In the genomic region with DNA sequence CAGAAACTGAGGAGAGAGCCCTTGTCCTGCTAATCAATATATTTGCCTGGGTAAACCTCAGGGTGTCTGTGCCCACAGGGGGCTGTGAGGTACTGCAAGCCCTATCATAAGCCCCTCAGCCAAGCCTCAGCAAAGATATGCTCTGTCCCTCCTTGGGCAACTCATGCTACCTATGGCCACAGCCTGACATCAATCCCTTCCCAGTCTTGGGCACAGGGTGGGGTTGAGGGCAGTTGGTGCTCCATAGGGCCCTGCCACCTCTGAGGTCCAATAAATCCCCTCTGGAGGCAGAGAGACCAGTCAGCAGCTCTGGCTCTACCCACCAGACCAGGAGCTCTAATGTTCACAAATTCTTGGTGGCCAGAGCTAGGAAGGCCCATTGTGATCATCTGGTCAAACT, we compare ENCODE assay signal across 18 cellular contexts. TPM values are rescaled to one million over a fixed set of nuclear protein-coding genes. Genes with fewer than 3 reads are reported as not detected.
DNase-seq lines count a peak whose midpoint lies in the region; ATAC-seq and TF ChIP-seq lines count a peak whose summit lies in the region.
"Had no signal": no experiment of that assay in that cellular context is flagged by ENCODE, and none has a peak within 500 bp of the region (broad histone marks: within the 10 kb centered on the region; RNA-seq: fewer than 3 reads in every experiment).

No MANE protein-coding gene starts in this region.

- peaks cover 20% of the 10 kb centered on the region for H3K36me3 ChIP-seq in left ventricle myocardium inferior
- H3K36me3 ChIP-seq in lower lobe of right lung, result peaks cover 39% of the 10 kb centered on the region

- POLR2A ChIA-PET in MCF 10A (lab: Yijun Ruan, JAX), result no interaction called here

- intact Hi-C loops in right cardiac atrium (cut with DNase I), result no loop called here
- intact Hi-C loops in left ventricle myocardium inferior (cut with micrococcal nuclease), result no loop called here
- intact Hi-C loops in lower lobe of right lung (cut with DNase I), result no loop called here
- intact Hi-C loops in MCF 10A (cut with micrococcal nuclease), result no loop called here

- peaks cover 21% of the 10 kb centered on the region for H3K4me1 Mint-ChIP-seq in activated T-helper 17 cell treated with anti-CD3 and anti-CD28 coated beads, Interleukin-2, amount 50 U/mL, for 72 hours
- H3K4me1 Mint-ChIP-seq in MCF 10A (ENCODE audit: insufficient read depth, unreplicated experiment), result no peaks in the 10 kb centered on the region

- H3K27ac Mint-ChIP-seq in activated T-helper 17 cell treated with anti-CD3 and anti-CD28 coated beads, Interleukin-2, amount 50 U/mL, for 72 hours, result peak overlapping the region; percentile 41
- no peak overlapping the region for H3K27ac Mint-ChIP-seq in MCF 10A (ENCODE audit: low read depth, unreplicated experiment)

- no TSS peak for BruUV-seq in MCF 10A (replicated peaks; lab: Mats Ljungman, UMichigan)

- H3K4me1 ChIP-seq in right cardiac atrium (ENCODE audit: control insufficient read depth, insufficient read depth, low read length) (peaks cover 10% of the 10 kb centered on the region), left ventricle myocardium inferior (peaks cover 34% of the 10 kb centered on the region), lower lobe of right lung (peaks cover 35% of the 10 kb centered on the region)

- no peaks in the 10 kb centered on the region for H3K9me3 Mint-ChIP-seq in activated T-helper 17 cell treated with anti-CD3 and anti-CD28 coated beads, Interleukin-2, amount 50 U/mL, for 72 hours
- no peaks in the 10 kb centered on the region for H3K9me3 Mint-ChIP-seq in MCF 10A (ENCODE audit: unreplicated experiment)

- CTCF ChIA-PET in MCF 10A (lab: Yijun Ruan, JAX), result interaction anchor here (0.6 to 1.8 kb wide), 5 partner anchors 15 to 587 kb away, joined by 3 to 5 read pairs (median 4); no protein-coding TSS in a partner anchor

- H3K4me3 ChIP-seq in right cardiac atrium (ENCODE audit: low read length), result no peak overlapping the region
- H3K4me3 ChIP-seq in left ventricle myocardium inferior, result no peak overlapping the region
- no peak overlapping the region for H3K4me3 ChIP-seq in lower lobe of right lung

- H3K27me3 Mint-ChIP-seq in activated T-helper 17 cell treated with anti-CD3 and anti-CD28 coated beads, Interleukin-2, amount 50 U/mL, for 72 hours, result no peaks in the 10 kb centered on the region
- peaks cover 7% of the 10 kb centered on the region for H3K27me3 Mint-ChIP-seq in MCF 10A (ENCODE audit: insufficient read depth, unreplicated experiment)

- no peak overlapping the region for H3K4me3 Mint-ChIP-seq in activated T-helper 17 cell treated with anti-CD3 and anti-CD28 coated beads, Interleukin-2, amount 50 U/mL, for 72 hours
- H3K4me3 Mint-ChIP-seq in MCF 10A (ENCODE audit: unreplicated experiment), result no peak overlapping the region

- H3K27me3 ChIP-seq in right cardiac atrium (ENCODE audit: control insufficient read depth, insufficient read depth) (no peaks in the 10 kb centered on the region), left ventricle myocardium inferior (ENCODE audit: low read depth) (no peaks in the 10 kb centered on the region), lower lobe of right lung (ENCODE audit: low read depth) (no peaks in the 10 kb centered on the region)

- no peaks in the 10 kb centered on the region for H3K36me3 Mint-ChIP-seq in activated T-helper 17 cell treated with anti-CD3 and anti-CD28 coated beads, Interleukin-2, amount 50 U/mL, for 72 hours (ENCODE audit: low read depth)
- H3K36me3 Mint-ChIP-seq in MCF 10A (ENCODE audit: insufficient read depth, unreplicated experiment), result no peaks in the 10 kb centered on the region
- H3K36me3 Mint-ChIP-seq: naive B cell had no signal

- H3K9me3 ChIP-seq in right cardiac atrium (ENCODE audit: control insufficient read depth, low read length) (no peaks in the 10 kb centered on the region), left ventricle myocardium inferior (replicated peaks) (no peaks in the 10 kb centered on the region), lower lobe of right lung (no peaks in the 10 kb centered on the region)

- DNase-seq in right cardiac atrium (peak in 2 of 3 donors; percentile 5), left ventricle myocardium inferior (no peak), lower lobe of right lung (peak; percentile 21), hippocampal formation (lab: John Stamatoyannopoulos, UW) (no peak), DMS53 (lab: John Stamatoyannopoulos, UW) (no peak), MCF 10A (ENCODE audit: unreplicated experiment) (no peak)
- DNase-seq: DMS79, GOT3, MM.1S, naive B cell, NCI-H2081 treated with DMSO at 0.1 percent for 48 hours, NCI-H69, retina had no signal

- H3K27ac ChIP-seq in right cardiac atrium (ENCODE audit: low read length) (no peak overlapping the region), left ventricle myocardium inferior (replicated peaks) (no peak overlapping the region), lower lobe of right lung (peak overlapping the region; percentile 8)

- no peak for TF ChIP-seq CTCF in left ventricle myocardium inferior (IDR thresholded peaks at IDR 0.05; ENCODE audit: borderline replicate concordance)
- no peak for TF ChIP-seq CTCF in lower lobe of right lung (IDR thresholded peaks at IDR 0.05)
- TF ChIP-seq CTCF in MCF 10A (IDR thresholded peaks at IDR 0.05; ENCODE audit: unreplicated experiment), result no peak

- no peak for ATAC-seq in right cardiac atrium
- peak; percentile 16 for ATAC-seq in activated T-helper 17 cell treated with anti-CD3 and anti-CD28 coated beads, Interleukin-2, amount 50 U/mL, for 72 hours (replicated peaks)
- ATAC-seq in lower lobe of right lung, result no peak
- ATAC-seq in GM19035 (IDR thresholded peaks at IDR 0.05; ENCODE audit: unreplicated experiment), result no peak
- ATAC-seq: left lobe of liver had no signal

RNA-seq across cellular contexts. Expression of gene TPBGL, which starts 23.8 kb away (rescaled TPM):
- total RNA-seq in right cardiac atrium, result under 1 TPM in 3 of 4 donors, not detected in 1; 0.09 to 0.25 (median 0.09) TPM
- 0.05 TPM for polyA plus RNA-seq in right cardiac atrium
- total RNA-seq in left ventricle myocardium inferior, result 0.16 TPM
- under 1 TPM; 0.26 to 0.40 TPM for total RNA-seq in activated T-helper 17 cell treated with anti-CD3 and anti-CD28 coated beads, Interleukin-2, amount 50 U/mL, for 72 hours
- 0.47 TPM for total RNA-seq in lower lobe of right lung
- not detected in 2 replicates for total RNA-seq in MCF 10A (2022)
- total RNA-seq: fibroblast of lung, left lobe of liver, RPMI7951 had no signal
- polyA plus RNA-seq: fibroblast of lung had no signal

Comparison
In these comparisons a context has a peak if more than half of its experiments do, and no peak if none do; other contexts are left out.
1. DNase-seq: peak in right cardiac atrium (2 of 3) and lower lobe of right lung (single experiment); none in left ventricle myocardium inferior (single experiment), hippocampal formation (0 of 2), DMS53 (single experiment) and MCF 10A (single experiment).